In genomic region chr2:42880738-42881525, GRCh38 we compare ENCODE assay signal across 18 cellular contexts.
DNase-seq lines count a peak whose midpoint lies in the region; ATAC-seq and TF ChIP-seq lines count a peak whose summit lies in the region.
"Had no signal": no experiment of that assay in that cellular context is flagged by ENCODE, and none has a peak within 500 bp of the region (broad histone marks: within the 10 kb centered on the region; RNA-seq: fewer than 3 reads in every experiment).

No MANE protein-coding gene starts in this region.

- no peaks in the 10 kb centered on the region for H3K36me3 ChIP-seq in sigmoid colon
- H3K36me3 ChIP-seq: SJSA1, tibial nerve had no signal

- POLR2A ChIA-PET in MCF 10A (lab: Yijun Ruan, JAX) = no interaction called here

- TF ChIP-seq CTCF in MCF 10A (IDR thresholded peaks at IDR 0.05; ENCODE audit: unreplicated experiment) (no peak), sigmoid colon (IDR thresholded peaks at IDR 0.05) (no peak)

- peak overlapping the region; percentile 31 for H3K27ac Mint-ChIP-seq in MCF 10A (ENCODE audit: low read depth, unreplicated experiment)
- H3K27ac Mint-ChIP-seq: activated naive CD4-positive, alpha-beta T cell treated with anti-CD3 and anti-CD28 coated beads, Interleukin-2, amount 50 U/mL, for 24 hours; H9 had no signal

- no peaks in the 10 kb centered on the region for H3K27me3 Mint-ChIP-seq in MCF 10A (ENCODE audit: insufficient read depth, unreplicated experiment)
- H3K27me3 Mint-ChIP-seq: activated naive CD4-positive, alpha-beta T cell treated with anti-CD3 and anti-CD28 coated beads, Interleukin-2, amount 50 U/mL, for 24 hours had no signal

- H3K4me3 ChIP-seq in sigmoid colon = no peak overlapping the region
- H3K4me3 ChIP-seq: SJSA1, smooth muscle cell, tibial nerve had no signal

- H3K4me3 Mint-ChIP-seq in MCF 10A (ENCODE audit: unreplicated experiment) = no peak overlapping the region
- H3K4me3 Mint-ChIP-seq: activated naive CD4-positive, alpha-beta T cell treated with anti-CD3 and anti-CD28 coated beads, Interleukin-2, amount 50 U/mL, for 24 hours; H9 had no signal

- H3K36me3 Mint-ChIP-seq in MCF 10A (ENCODE audit: insufficient read depth, unreplicated experiment) = no peaks in the 10 kb centered on the region
- H3K36me3 Mint-ChIP-seq: activated naive CD4-positive, alpha-beta T cell treated with anti-CD3 and anti-CD28 coated beads, Interleukin-2, amount 50 U/mL, for 24 hours had no signal

- TF ChIP-seq EP300 in sigmoid colon (IDR thresholded peaks at IDR 0.05) = no peak

- BruUV-seq in MCF 10A (replicated peaks; lab: Mats Ljungman, UMichigan) = no TSS peak

- H3K4me1 Mint-ChIP-seq in MCF 10A (ENCODE audit: insufficient read depth, unreplicated experiment) = peaks cover 8% of the 10 kb centered on the region

- H3K27ac ChIP-seq in sigmoid colon = peak overlapping the region in 3 of 4 donors; percentile 33 to 41 (median 36)
- H3K27ac ChIP-seq: SJSA1 had no signal

- no peaks in the 10 kb centered on the region for H3K9me3 ChIP-seq in sigmoid colon
- H3K9me3 ChIP-seq: SJSA1, tibial nerve had no signal

- intact Hi-C loops in MCF 10A (cut with micrococcal nuclease) = no loop called here
- intact Hi-C loops in left ventricle myocardium superior (cut with micrococcal nuclease) = no loop called here
- intact Hi-C loops in sigmoid colon (cut with DNase I) = no loop called here

- CTCF ChIA-PET in MCF 10A (lab: Yijun Ruan, JAX) = interaction anchor here (0.6 to 1.0 kb wide), 3 partner anchors 10 to 348 kb away, joined by 3 read pairs; no protein-coding TSS in a partner anchor

- DNase-seq in ELF-1 (ENCODE audit: low read depth, low spot score) = peak; percentile 77
- no peak for DNase-seq in MCF 10A (ENCODE audit: unreplicated experiment)
- no peak for DNase-seq in left ventricle myocardium superior
- no peak for DNase-seq in sigmoid colon
- DNase-seq in activated CD4-positive, CD25-positive, alpha-beta regulatory T cell treated with anti-CD3 and anti-CD28 coated beads, Interleukin-2, amount 50 U/mL, for 72 hours = no peak
- DNase-seq in medulla oblongata (ENCODE audit: extremely low spot score) = no peak
- DNase-seq: H9, kidney, NCI-H1105, occipital lobe, OCI-M1, T-helper 9 cell had no signal

- peaks cover 0 to 13% (median 12%) of the 10 kb centered on the region in 4 donors for H3K4me1 ChIP-seq in sigmoid colon

- H3K27me3 ChIP-seq in sigmoid colon = no peaks in the 10 kb centered on the region
- H3K27me3 ChIP-seq: SJSA1, tibial nerve had no signal

- 78 to 82% methylated on average over 7 of the region's 7 CpGs for WGBS in sigmoid colon, 2 donors

- H3K9me3 Mint-ChIP-seq in MCF 10A (ENCODE audit: unreplicated experiment) = no peaks in the 10 kb centered on the region
- H3K9me3 Mint-ChIP-seq: activated naive CD4-positive, alpha-beta T cell treated with anti-CD3 and anti-CD28 coated beads, Interleukin-2, amount 50 U/mL, for 24 hours; H9 had no signal

- ATAC-seq in left ventricle myocardium superior (peak; percentile 16), HG02642 (IDR thresholded peaks at IDR 0.05; ENCODE audit: poor library complexity, unreplicated experiment) (no peak), HG03108 (IDR thresholded peaks at IDR 0.05; ENCODE audit: unreplicated experiment) (no peak)

- no peak for TF ChIP-seq POLR2A in sigmoid colon (IDR thresholded peaks at IDR 0.05)
